Comparison of ENCODE assay signal across 21 cellular contexts in the genomic region with DNA sequence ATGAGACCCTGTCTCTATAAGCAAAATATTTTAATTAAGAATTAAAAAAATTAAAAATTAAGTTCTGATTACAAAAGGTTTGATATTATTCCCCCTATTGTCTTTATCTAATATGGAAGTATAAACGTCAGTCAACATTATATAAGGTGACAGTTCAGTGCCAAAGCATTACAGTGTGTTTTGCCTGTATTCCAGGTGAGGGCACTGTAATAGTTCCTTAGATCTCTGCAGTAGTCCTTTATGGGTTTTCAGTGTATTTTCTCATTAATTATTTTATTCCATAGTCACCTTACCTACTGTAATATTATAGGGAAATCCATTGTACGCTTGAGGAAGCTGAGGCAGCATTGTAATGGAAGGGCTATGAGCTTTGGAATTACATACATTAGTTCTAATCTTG.
"Had no signal": no experiment of that assay in that cellular context is flagged by ENCODE, and none has a peak within 500 bp of the region (broad histone marks: within the 10 kb centered on the region; RNA-seq: fewer than 3 reads in every experiment).

No MANE protein-coding gene starts in this region.

- ATAC-seq: activated T-helper 17 cell treated with anti-CD3 and anti-CD28 coated beads, Interleukin-2, amount 50 U/mL, for 72 hours; natural killer cell had no signal

- H3K4me3 ChIP-seq: right atrium auricular region, skin epidermis, tibial artery had no signal

- H3K27ac ChIP-seq: brain microvascular endothelial cell, right atrium auricular region, skin epidermis, tibial artery had no signal

- H3K27me3 ChIP-seq: brain microvascular endothelial cell, right atrium auricular region, tibial artery had no signal

- H3K9me3 ChIP-seq: right atrium auricular region, tibial artery had no signal

- H3K4me1 ChIP-seq: tibial artery had no signal

- DNase-seq: activated CD4-positive, alpha-beta T cell treated with anti-CD3 and anti-CD28 coated beads, Interleukin-2, amount 50 U/mL, for 4 hours; activated CD4-positive, CD25-positive, alpha-beta regulatory T cell treated with anti-CD3 and anti-CD28 coated beads, Interleukin-2, amount 50 U/mL, for 72 hours; activated naive CD4-positive, alpha-beta T cell treated with Interleukin-2 at 50 U/mL for 16 hours; anterior cingulate cortex; brain microvascular endothelial cell; cortex of kidney; effector CD4-positive, alpha-beta T cell; foreskin fibroblast; kidney glomerular epithelial cell; mesendoderm; natural killer cell; occipital lobe; stimulated activated CD4-positive, alpha-beta T cell treated with anti-CD3 and anti-CD28 coated beads, Interleukin-15, amount 100 ng/mL, for 24 hours; stimulated activated CD4-positive, alpha-beta T cell treated with anti-CD3 and anti-CD28 coated beads, Interleukin-4, amount 100 ng/mL, for 1 hour; stimulated activated naive CD4-positive, alpha-beta T cell; tibial artery had no signal

- FAIRE-seq: endothelial cell of umbilical vein, urothelium cell line had no signal
